Comparison of ENCODE assay signal across 21 cellular contexts in the genomic region with DNA sequence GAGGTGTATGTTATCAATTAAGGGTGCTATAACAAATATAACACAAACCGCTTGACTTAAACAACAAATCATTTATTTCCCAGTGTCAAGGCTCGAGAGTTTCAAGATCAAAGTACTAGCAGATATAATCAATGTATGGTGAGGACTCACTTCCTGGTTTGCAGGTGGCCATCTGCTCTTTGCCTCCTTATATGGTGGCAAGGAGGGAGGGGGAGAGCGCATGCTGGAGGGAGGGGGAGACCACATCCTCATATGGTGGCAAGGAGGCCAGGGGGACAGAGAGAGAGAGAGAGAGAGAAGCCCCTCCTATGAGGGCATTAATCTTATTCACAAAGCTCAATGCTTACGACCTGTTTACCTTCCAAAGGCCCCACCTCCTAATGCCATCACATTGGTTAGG.
"Had no signal": no experiment of that assay in that cellular context is flagged by ENCODE, and none has a peak within 500 bp of the region (broad histone marks: within the 10 kb centered on the region; RNA-seq: fewer than 3 reads in every experiment).

No MANE protein-coding gene starts in this region.

- H3K36me3 Mint-ChIP-seq: activated naive CD4-positive, alpha-beta T cell treated with anti-CD3 and anti-CD28 coated beads, Interleukin-2, amount 50 U/mL, for 72 hours; memory B cell; naive thymus-derived CD4-positive, alpha-beta T cell had no signal

- H3K4me2 ChIP-seq: hepatocyte had no signal

- H3K79me2 ChIP-seq: hepatocyte had no signal

- H3K27ac ChIP-seq: breast epithelium, gastroesophageal sphincter, hepatocyte, ovary, psoas muscle, transverse colon, VCaP had no signal

- H3K9me3 ChIP-seq: breast epithelium, gastroesophageal sphincter, ovary, psoas muscle, transverse colon had no signal

- H3K4me1 Mint-ChIP-seq: activated CD4-positive, alpha-beta memory T cell treated with anti-CD3 and anti-CD28 coated beads, Interleukin-2, amount 10 ng/mL, durations not matched to agents 7 days and 5 days; activated CD4-positive, alpha-beta T cell treated with anti-CD3 and anti-CD28 coated beads, Interleukin-2, amount 10 ng/mL, durations not matched to agents 7 days and 5 days; activated T-helper 17 cell treated with anti-CD3 and anti-CD28 coated beads, Interleukin-2, amount 50 U/mL, for 72 hours; memory B cell; naive thymus-derived CD4-positive, alpha-beta T cell had no signal

- H3K4me1 ChIP-seq: breast epithelium, gastroesophageal sphincter, psoas muscle, transverse colon had no signal

- H3K4me3 Mint-ChIP-seq: activated CD4-positive, alpha-beta memory T cell treated with anti-CD3 and anti-CD28 coated beads, Interleukin-2, amount 10 ng/mL, durations not matched to agents 7 days and 5 days; activated CD4-positive, alpha-beta T cell treated with anti-CD3 and anti-CD28 coated beads, Interleukin-2, amount 10 ng/mL, durations not matched to agents 7 days and 5 days; activated T-cell treated with anti-CD3 and anti-CD28 coated beads, Interleukin-2, amount 50 U/mL, for 4 hours; activated T-helper 17 cell treated with anti-CD3 and anti-CD28 coated beads, Interleukin-2, amount 50 U/mL, for 72 hours; memory B cell; naive thymus-derived CD4-positive, alpha-beta T cell had no signal

- H3K27me3 ChIP-seq: breast epithelium, gastroesophageal sphincter, hepatocyte, ovary, transverse colon had no signal

- H3K27me3 Mint-ChIP-seq: activated CD4-positive, alpha-beta memory T cell treated with anti-CD3 and anti-CD28 coated beads, Interleukin-2, amount 10 ng/mL, durations not matched to agents 7 days and 5 days; activated CD4-positive, alpha-beta T cell treated with anti-CD3 and anti-CD28 coated beads, Interleukin-2, amount 10 ng/mL, durations not matched to agents 7 days and 5 days; activated T-helper 17 cell treated with anti-CD3 and anti-CD28 coated beads, Interleukin-2, amount 50 U/mL, for 72 hours; memory B cell; naive thymus-derived CD4-positive, alpha-beta T cell had no signal

- H3K36me3 ChIP-seq: breast epithelium, gastroesophageal sphincter, ovary, transverse colon had no signal

- H3K4me3 ChIP-seq: breast epithelium, gastroesophageal sphincter, hepatocyte, ovary, psoas muscle, transverse colon had no signal

- DNase-seq: activated CD4-positive, alpha-beta memory T cell treated with anti-CD3 and anti-CD28 coated beads, Interleukin-2, amount 10 ng/mL, durations not matched to agents 7 days and 5 days; activated CD4-positive, alpha-beta T cell treated with anti-CD3 and anti-CD28 coated beads, Interleukin-2, amount 10 ng/mL, durations not matched to agents 7 days and 5 days; activated CD4-positive, CD25-positive, alpha-beta regulatory T cell treated with anti-CD3 and anti-CD28 coated beads, Interleukin-2, amount 50 U/mL, for 72 hours; activated CD8-positive, alpha-beta memory T cell treated with anti-CD3 and anti-CD28 coated beads, Interleukin-2, amount 50 U/mL, for 48 hours; activated naive CD4-positive, alpha-beta T cell; activated T-cell treated with anti-CD3 and anti-CD28 coated beads, Interleukin-2, amount 50 U/mL, for 4 hours; central memory CD4-positive, alpha-beta T cell; midbrain; naive thymus-derived CD4-positive, alpha-beta T cell; ovary; psoas muscle; stimulated activated CD4-positive, alpha-beta T cell treated with anti-CD3 and anti-CD28 coated beads, Interleukin-15, amount 100 ng/mL, for 24 hours; stimulated activated naive CD4-positive, alpha-beta T cell; transverse colon had no signal

- H2AFZ ChIP-seq: hepatocyte had no signal

- H3K9me3 Mint-ChIP-seq: activated CD4-positive, alpha-beta memory T cell treated with anti-CD3 and anti-CD28 coated beads, Interleukin-2, amount 10 ng/mL, durations not matched to agents 7 days and 5 days; activated CD4-positive, alpha-beta T cell treated with anti-CD3 and anti-CD28 coated beads, Interleukin-2, amount 10 ng/mL, durations not matched to agents 7 days and 5 days; activated T-cell treated with anti-CD3 and anti-CD28 coated beads, Interleukin-2, amount 50 U/mL, for 4 hours had no signal

- H3K27ac Mint-ChIP-seq: activated CD4-positive, alpha-beta memory T cell treated with anti-CD3 and anti-CD28 coated beads, Interleukin-2, amount 10 ng/mL, durations not matched to agents 7 days and 5 days; activated CD4-positive, alpha-beta T cell treated with anti-CD3 and anti-CD28 coated beads, Interleukin-2, amount 10 ng/mL, durations not matched to agents 7 days and 5 days; activated naive CD4-positive, alpha-beta T cell treated with anti-CD3 and anti-CD28 coated beads, Interleukin-2, amount 50 U/mL, for 72 hours; activated T-helper 17 cell treated with anti-CD3 and anti-CD28 coated beads, Interleukin-2, amount 50 U/mL, for 72 hours; memory B cell; naive thymus-derived CD4-positive, alpha-beta T cell had no signal

- ATAC-seq: activated naive CD4-positive, alpha-beta T cell treated with anti-CD3 and anti-CD28 coated beads, Interleukin-2, amount 50 U/mL, for 72 hours; activated T-cell treated with anti-CD3 and anti-CD28 coated beads, Interleukin-2, amount 50 U/mL, for 4 hours; activated T-helper 17 cell treated with anti-CD3 and anti-CD28 coated beads, Interleukin-2, amount 50 U/mL, for 72 hours; gastroesophageal sphincter; naive thymus-derived CD4-positive, alpha-beta T cell; psoas muscle had no signal
